In genomic region chr4:112284662-112285411, GRCh38 we compare ENCODE assay signal across 8 cellular contexts.
DNase-seq lines count a peak whose midpoint lies in the region; ATAC-seq and TF ChIP-seq lines count a peak whose summit lies in the region.

No MANE protein-coding gene starts in this region.

- peak overlapping the region; percentile 88 for H3K9ac ChIP-seq in mucosa of stomach (ENCODE audit: low read length)

- CTCF ChIA-PET in AG04449 (lab: Yijun Ruan, JAX), result interaction anchor here (1.7 kb wide), 1 partner anchor 18 kb away, joined by 6 read pairs; no protein-coding TSS in a partner anchor

- H3K4me3 ChIP-seq in AG04449 (ENCODE audit: low read depth, low read length) (peak overlapping the region; percentile 74), epithelial cell of esophagus (ENCODE audit: low read length) (peak overlapping the region; percentile 77), mucosa of stomach (ENCODE audit: low read length) (peak overlapping the region; percentile 94)

- H3K36me3 ChIP-seq in mucosa of stomach (ENCODE audit: control insufficient read depth, insufficient read depth, low read length), result no peaks in the 10 kb centered on the region

- peak; percentile 12 for ATAC-seq in GM18511 (IDR thresholded peaks at IDR 0.05; ENCODE audit: unreplicated experiment)
- peak; percentile 55 for ATAC-seq in SK-N-SH treated with all-trans-retinoic acid at 6 μM for 48 hours
- no peak for ATAC-seq in GM21825 (IDR thresholded peaks at IDR 0.05; ENCODE audit: unreplicated experiment)

- POLR2A ChIA-PET in AG04449 (lab: Yijun Ruan, JAX), result no interaction called here

- H3K4me1 ChIP-seq in mucosa of stomach (ENCODE audit: control insufficient read depth, insufficient read depth, low read length), result peaks cover 8% of the 10 kb centered on the region

- H3K27me3 ChIP-seq in mucosa of stomach (ENCODE audit: control insufficient read depth, insufficient read depth, low read length), result no peaks in the 10 kb centered on the region

- DNase-seq in AG04449 (ENCODE audit: low read depth, low spot score), result no peak
- peak; percentile 29 for DNase-seq in epithelial cell of esophagus (ENCODE audit: low read depth)
- DNase-seq in NCI-H1048 (lab: John Stamatoyannopoulos, UW), result no peak
- DNase-seq in NCI-H2107 (lab: John Stamatoyannopoulos, UW), result no peak

- no peaks in the 10 kb centered on the region for H3K9me3 ChIP-seq in mucosa of stomach (ENCODE audit: control insufficient read depth, low read length)

- TF ChIP-seq CTCF in AG04449 (IDR thresholded peaks at IDR 0.05; ENCODE audit: insufficient read depth, low read length, missing control alignments) (no peak), epithelial cell of esophagus (IDR thresholded peaks at IDR 0.05; ENCODE audit: insufficient read depth, low read depth, low read length, missing control alignments) (no peak)

TF ChIP-seq in SK-N-SH treated with all-trans-retinoic acid at 6 μM for 48 hours, 23 proteins besides CTCF, POLR2A, EP300 and RAD21:
- no peak for TF ChIP-seq BACH2 (CRISPR knock-in tag; IDR thresholded peaks at IDR 0.05; ENCODE audit: borderline replicate concordance)
- TF ChIP-seq GLIS3 (CRISPR knock-in tag; IDR thresholded peaks at IDR 0.05), result no peak
- TF ChIP-seq RARB (CRISPR knock-in tag; IDR thresholded peaks at IDR 0.05), result no peak
- no peak for TF ChIP-seq TSHZ2 (CRISPR knock-in tag; IDR thresholded peaks at IDR 0.05)
- TF ChIP-seq ZNF565 (CRISPR knock-in tag; conservative IDR thresholded peaks at IDR 0.05; ENCODE audit: low read depth), result no peak
- no peak for TF ChIP-seq ZNF70 (CRISPR knock-in tag; IDR thresholded peaks at IDR 0.05)
- no peak for TF ChIP-seq ISL1 (CRISPR knock-in tag; IDR thresholded peaks at IDR 0.05)
- no peak for TF ChIP-seq ZFP30 (CRISPR knock-in tag; IDR thresholded peaks at IDR 0.05)
- no peak for TF ChIP-seq CSRNP3 (CRISPR knock-in tag; IDR thresholded peaks at IDR 0.05)
- no peak for TF ChIP-seq POU6F1 (CRISPR knock-in tag; IDR thresholded peaks at IDR 0.05; ENCODE audit: borderline replicate concordance, low read depth)
- no peak for TF ChIP-seq CREB5 (CRISPR knock-in tag; IDR thresholded peaks at IDR 0.05; ENCODE audit: low read depth)
- no peak for TF ChIP-seq PATZ1 (CRISPR knock-in tag; IDR thresholded peaks at IDR 0.05; ENCODE audit: borderline replicate concordance)
- no peak for TF ChIP-seq PPARA (CRISPR knock-in tag; IDR thresholded peaks at IDR 0.05; ENCODE audit: borderline replicate concordance)
- TF ChIP-seq ZC3H10 (CRISPR knock-in tag; IDR thresholded peaks at IDR 0.05), result no peak
- TF ChIP-seq ZFP3 (CRISPR knock-in tag; IDR thresholded peaks at IDR 0.05), result no peak
- TF ChIP-seq OSR1 (CRISPR knock-in tag; IDR thresholded peaks at IDR 0.05), result no peak
- no peak for TF ChIP-seq TOX (CRISPR knock-in tag; IDR thresholded peaks at IDR 0.05; ENCODE audit: borderline replicate concordance)
- TF ChIP-seq CSDC2 (CRISPR knock-in tag; IDR thresholded peaks at IDR 0.05), result no peak
- TF ChIP-seq ESRRG (CRISPR knock-in tag; IDR thresholded peaks at IDR 0.05), result no peak
- no peak for TF ChIP-seq ZNF8 (CRISPR knock-in tag; IDR thresholded peaks at IDR 0.05)
